In the genomic region with DNA sequence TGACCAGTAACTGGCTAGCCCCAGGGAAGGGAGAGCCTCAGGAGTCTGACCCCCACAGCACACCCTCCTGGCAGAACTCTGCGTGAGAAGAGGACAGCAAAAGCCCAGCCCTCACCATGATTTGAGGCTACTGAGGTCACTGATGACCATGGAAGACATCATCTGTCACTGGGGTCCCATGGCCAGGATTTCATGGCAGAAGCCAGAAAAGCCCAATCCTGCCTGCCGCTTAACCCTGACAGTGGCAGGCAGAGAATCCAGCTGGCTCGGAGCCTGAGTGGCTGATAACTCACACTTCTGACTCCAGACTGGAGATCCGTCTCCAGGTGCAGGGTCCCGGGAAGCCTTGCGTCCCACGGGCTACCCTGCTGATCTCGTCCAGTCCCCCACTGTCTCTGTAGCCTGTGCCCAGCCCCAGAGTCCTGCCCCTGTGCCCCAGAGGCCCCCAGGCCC, we compare ENCODE assay signal across 10 cellular contexts.
DNase-seq lines count a peak whose midpoint lies in the region; ATAC-seq and TF ChIP-seq lines count a peak whose summit lies in the region.
"Had no signal": no experiment of that assay in that cellular context is flagged by ENCODE, and none has a peak within 500 bp of the region (broad histone marks: within the 10 kb centered on the region; RNA-seq: fewer than 3 reads in every experiment).

No MANE protein-coding gene starts in this region.

- H3K27ac ChIP-seq in angular gyrus (ENCODE audit: low read depth, low read length) (peak overlapping the region; percentile 37), layer of hippocampus (ENCODE audit: low read depth, low read length) (peak overlapping the region; percentile 63), tibial artery (no peak overlapping the region)

- TF ChIP-seq CTCF in tibial artery (IDR thresholded peaks at IDR 0.05) = no peak

- intact Hi-C loops in tibial artery (cut with DNase I; ENCODE audit: low total_unique reads) = no loop called here

- H3K27ac Mint-ChIP-seq in activated naive CD8-positive, alpha-beta T cell = no peak overlapping the region
- H3K27ac Mint-ChIP-seq in activated naive CD8-positive, alpha-beta T cell treated with anti-CD3 and anti-CD28 coated beads, Interleukin-2, amount 50 U/mL, for 24 hours = no peak overlapping the region
- H3K27ac Mint-ChIP-seq: activated CD4-positive, alpha-beta T cell treated with anti-CD3 and anti-CD28 coated beads, Interleukin-2, amount 10 ng/mL, durations not matched to agents 24 days and 14 days had no signal

- H3K9me3 Mint-ChIP-seq in activated naive CD8-positive, alpha-beta T cell (ENCODE audit: low read depth) = no peaks in the 10 kb centered on the region
- H3K9me3 Mint-ChIP-seq in activated naive CD8-positive, alpha-beta T cell treated with anti-CD3 and anti-CD28 coated beads, Interleukin-2, amount 50 U/mL, for 24 hours = no peaks in the 10 kb centered on the region
- H3K9me3 Mint-ChIP-seq: activated CD4-positive, alpha-beta T cell treated with anti-CD3 and anti-CD28 coated beads, Interleukin-2, amount 10 ng/mL, durations not matched to agents 24 days and 14 days had no signal

- ATAC-seq in activated naive CD8-positive, alpha-beta T cell treated with anti-CD3 and anti-CD28 coated beads, Interleukin-2, amount 50 U/mL, for 24 hours = no peak
- ATAC-seq in GM18858 (IDR thresholded peaks at IDR 0.05; ENCODE audit: unreplicated experiment) = no peak
- no peak for ATAC-seq in GM19467 (IDR thresholded peaks at IDR 0.05; ENCODE audit: unreplicated experiment)

- H3K27me3 Mint-ChIP-seq in activated naive CD8-positive, alpha-beta T cell = no peaks in the 10 kb centered on the region
- H3K27me3 Mint-ChIP-seq in activated naive CD8-positive, alpha-beta T cell treated with anti-CD3 and anti-CD28 coated beads, Interleukin-2, amount 50 U/mL, for 24 hours = peaks cover 24% of the 10 kb centered on the region

- H3K4me3 ChIP-seq in tibial artery = peak overlapping the region; percentile 39 to 54

- DNase-seq in activated naive CD8-positive, alpha-beta T cell treated with anti-CD3 and anti-CD28 coated beads, Interleukin-2, amount 50 U/mL, for 24 hours = no peak
- no peak for DNase-seq in tibial artery
- DNase-seq in T-helper 1 cell = no peak
- DNase-seq: NCI-H524 treated with DMSO at 0.1 percent for 48 hours had no signal

- H3K9me3 ChIP-seq in tibial artery = no peaks in the 10 kb centered on the region

- peaks cover 0 to 14% (median 6%) of the 10 kb centered on the region in 3 donors for H3K36me3 ChIP-seq in tibial artery

- H3K27me3 ChIP-seq in layer of hippocampus (ENCODE audit: control insufficient read depth, insufficient read depth, low read length) = no peaks in the 10 kb centered on the region
- peaks cover 0 to 30% of the 10 kb centered on the region in 2 donors for H3K27me3 ChIP-seq in tibial artery

- peaks cover 2% of the 10 kb centered on the region for H3K36me3 Mint-ChIP-seq in activated naive CD8-positive, alpha-beta T cell
- H3K36me3 Mint-ChIP-seq in activated naive CD8-positive, alpha-beta T cell treated with anti-CD3 and anti-CD28 coated beads, Interleukin-2, amount 50 U/mL, for 24 hours (ENCODE audit: low read depth) = no peaks in the 10 kb centered on the region

- H3K4me1 Mint-ChIP-seq in activated naive CD8-positive, alpha-beta T cell (ENCODE audit: low read depth) = peaks cover 17% of the 10 kb centered on the region
- peaks cover 19% of the 10 kb centered on the region for H3K4me1 Mint-ChIP-seq in activated naive CD8-positive, alpha-beta T cell treated with anti-CD3 and anti-CD28 coated beads, Interleukin-2, amount 50 U/mL, for 24 hours

- H3K4me3 Mint-ChIP-seq in activated naive CD8-positive, alpha-beta T cell = peak overlapping the region; percentile 5
- no peak overlapping the region for H3K4me3 Mint-ChIP-seq in activated naive CD8-positive, alpha-beta T cell treated with anti-CD3 and anti-CD28 coated beads, Interleukin-2, amount 50 U/mL, for 24 hours
- H3K4me3 Mint-ChIP-seq: activated CD4-positive, alpha-beta T cell treated with anti-CD3 and anti-CD28 coated beads, Interleukin-2, amount 10 ng/mL, durations not matched to agents 24 days and 14 days had no signal

- H3K4me1 ChIP-seq in tibial artery = peaks cover 0 to 23% (median 16%) of the 10 kb centered on the region in 4 donors

Comparison
In these comparisons a context has a peak if more than half of its experiments do, and no peak if none do; other contexts are left out.
1. H3K27ac ChIP-seq: peak in angular gyrus (single experiment) and layer of hippocampus (single experiment); none in tibial artery (0 of 2).